In the genomic region with DNA sequence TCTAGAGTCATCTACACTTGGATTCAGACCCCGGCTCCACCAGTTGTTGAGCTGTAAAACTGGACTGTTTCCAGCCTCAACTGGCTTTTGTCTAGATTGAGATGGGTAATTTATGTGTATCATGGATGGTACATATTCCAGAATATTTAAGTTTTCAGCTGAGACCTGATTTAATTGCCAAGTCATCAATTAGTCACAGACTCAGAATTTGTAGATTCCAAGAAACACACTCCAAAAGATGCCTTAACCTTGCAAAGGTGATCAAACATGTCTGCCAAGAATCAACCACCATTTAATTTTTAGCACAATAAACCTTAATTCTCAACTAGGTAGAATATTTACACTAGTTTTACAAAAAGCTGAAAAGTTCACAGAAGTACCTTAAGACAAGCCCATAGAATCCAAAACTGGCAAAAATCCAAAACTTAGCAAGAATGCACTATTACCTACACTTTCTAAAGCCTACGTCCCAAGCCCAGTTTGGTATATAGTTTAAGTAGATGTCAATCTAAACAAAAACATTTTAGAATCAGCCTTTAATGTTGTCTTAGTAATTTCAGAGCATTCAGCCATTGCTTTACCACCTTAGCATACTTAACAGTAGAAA, we compare ENCODE assay signal across 11 cellular contexts. TPM values are rescaled to one million over a fixed set of nuclear protein-coding genes. Genes with fewer than 3 reads are reported as not detected.
A peak's percentile ranks its signal among the peaks of the same experiment; 100 is the strongest.
DNase-seq lines count a peak whose midpoint lies in the region; ATAC-seq, FAIRE-seq and TF ChIP-seq lines count a peak whose summit lies in the region.
"Had no signal": no experiment of that assay in that cellular context is flagged by ENCODE, and none has a peak within 500 bp of the region (broad histone marks: within the 10 kb centered on the region; RNA-seq: fewer than 3 reads in every experiment).

No MANE protein-coding gene starts in this region.

- H3K9ac ChIP-seq in GM12878 (ENCODE audit: control insufficient read depth, insufficient read depth, low read length) = peak overlapping the region; percentile 69; the same call in 1 of the 2 replicates

- peaks cover 82% of the 10 kb centered on the region for H3K79me2 ChIP-seq in GM12878 (ENCODE audit: control insufficient read depth, insufficient read depth, low read length)

- WGBS in GM12878 (ENCODE audit: insufficient coverage, insufficient replicate concordance, low lambda C conversion rate, missing lambda C conversion rate) = 87% methylated on average over 2 of the region's 2 CpGs

- intact Hi-C loops in GM12878 (cut with micrococcal nuclease; ENCODE audit: unreplicated experiment) = loop anchor here (2.0 to 5.0 kb wide), 3 partner anchors 17 to 170 kb away; partner anchors contain the start of gene SIAH1
- intact Hi-C loops in tibial artery (cut with DNase I; ENCODE audit: low total_unique reads) = no loop called here

- H3K4me3 ChIP-seq in GM12878 = no peak overlapping the region
- H3K4me3 ChIP-seq in neutrophil (ENCODE audit: low read depth in 1 of 2, low read length in 1 of 2) = no peak overlapping the region
- no peak overlapping the region for H3K4me3 ChIP-seq in tibial artery

- TF ChIP-seq EP300 in GM12878 (IDR thresholded peaks at IDR 0.05; ENCODE audit: borderline replicate concordance in 1 of 2, control insufficient read depth in 1 of 2, low read depth in 2 of 2, low read length in 2 of 2) = no peak

- SMC1A ChIA-PET in GM12878 (lab: Charles Lee; ENCODE audit: uncharacterized antibody, unreplicated experiment) = interaction anchor here (1.1 to 7.5 kb wide), 8 partner anchors 12 to 263 kb away, joined by 3 to 112 read pairs (median 5); partner anchors contain the start of gene SIAH1

- H3K36me3 ChIP-seq in GM12878 (ENCODE audit: control insufficient read depth in 2 of 2, insufficient read depth in 2 of 2, low read length in 1 of 2) (no peaks in the 10 kb centered on the region), neutrophil (no peaks in the 10 kb centered on the region), tibial artery (no peaks in the 10 kb centered on the region)

- DNase-seq in NCI-H82 (lab: John Stamatoyannopoulos, UW) (peak; percentile 11), NCI-H82 treated with DMSO at 0.1 percent for 48 hours (lab: John Stamatoyannopoulos, UW; ENCODE audit: unreplicated experiment) (no peak), M059J (ENCODE audit: low read depth) (peak; percentile 11), GM12878 (ENCODE audit: low read depth, low spot score) (no peak), tibial artery (no peak), DMS114 treated with DMSO at 0.1 percent for 48 hours (lab: John Stamatoyannopoulos, UW; ENCODE audit: unreplicated experiment) (no peak)
- DNase-seq: 8988T; stimulated activated naive CD4-positive, alpha-beta T cell had no signal

- H3K27me3 ChIP-seq in GM12878 (replicated peaks in 1 of 2; ENCODE audit: control insufficient read depth in 2 of 2, insufficient read depth in 2 of 2, low read length in 1 of 2) (no peaks in the 10 kb centered on the region), neutrophil (no peaks in the 10 kb centered on the region), tibial artery (no peaks in the 10 kb centered on the region)

- no peak for FAIRE-seq in GM12878 (lab: Jason Lieb, UNC)
- FAIRE-seq: endometrium had no signal

- in situ Hi-C loops in GM12878 (cut with MboI) = no loop called here

- no peak overlapping the region for H2AFZ ChIP-seq in GM12878 (ENCODE audit: control insufficient read depth, low read depth, low read length)

- no peaks in the 10 kb centered on the region for H4K20me1 ChIP-seq in GM12878 (ENCODE audit: control insufficient read depth, insufficient read depth)

- no peak for TF ChIP-seq POLR2A in GM12878 (IDR thresholded peaks at IDR 0.05; ENCODE audit: low read depth, low read length)

- POLR2A ChIA-PET in GM12878 (lab: Charles Lee) = interaction anchor here (0.7 to 2.6 kb wide), 5 partner anchors 10 to 64 kb away, joined by 4 to 9 read pairs (median 6); partner anchors contain the start of gene SIAH1

- RAD21 ChIA-PET in GM12878 (lab: Charles Lee; ENCODE audit: unreplicated experiment) = interaction anchor here (0.9 to 4.5 kb wide), 4 partner anchors 12 to 90 kb away, joined by 4 to 30 read pairs (median 15); partner anchors contain the start of gene SIAH1

- CTCF ChIA-PET in GM12878 (lab: Yijun Ruan, JAX) = interaction anchor here (0.9 to 3.8 kb wide), 9 partner anchors 8 to 256 kb away, joined by 3 to 14 read pairs (median 4); no protein-coding TSS in a partner anchor

- peak overlapping the region; percentile 30; the same call in 1 of the 2 replicates for H3K4me2 ChIP-seq in GM12878 (ENCODE audit: control insufficient read depth, insufficient read depth)

- peak overlapping the region; percentile 90 for H3K27ac ChIP-seq in GM12878 (ENCODE audit: control insufficient read depth, insufficient read depth)
- H3K27ac ChIP-seq in neutrophil = peak overlapping the region; percentile 86
- no peak overlapping the region for H3K27ac ChIP-seq in tibial artery

- BruUV-seq in GM12878 (replicated peaks; lab: Mats Ljungman, UMichigan) = no TSS peak

- no peaks in the 10 kb centered on the region for H3K9me3 ChIP-seq in GM12878 (replicated peaks; ENCODE audit: control insufficient read depth, insufficient read depth, low read length)
- H3K9me3 ChIP-seq in neutrophil = no peaks in the 10 kb centered on the region
- no peaks in the 10 kb centered on the region for H3K9me3 ChIP-seq in tibial artery

- no peak for TF ChIP-seq RAD21 in GM12878 (IDR thresholded peaks at IDR 0.05; ENCODE audit: insufficient read depth, low read depth, low read length)

- TF ChIP-seq CTCF in GM12878 (IDR thresholded peaks at IDR 0.05 in 2 of 3, conservative IDR thresholded peaks at IDR 0.05 in 1 of 3; ENCODE audit: control insufficient read depth in 2 of 3, extremely low read depth in 1 of 3, insufficient read depth in 1 of 3, low read depth in 3 of 3, low read length in 3 of 3) (no peak), neutrophil (IDR thresholded peaks at IDR 0.05) (no peak), tibial artery (IDR thresholded peaks at IDR 0.05) (no peak)

- ATAC-seq in GM12878 (no peak), GM18498 (IDR thresholded peaks at IDR 0.05; ENCODE audit: unreplicated experiment) (no peak)

- H3K4me1 ChIP-seq in GM12878 (ENCODE audit: control insufficient read depth, insufficient read depth, low read length) (peaks cover 12% of the 10 kb centered on the region), neutrophil (ENCODE audit: control insufficient read depth in 1 of 2, insufficient read depth in 1 of 2, low read depth in 1 of 2, low read length in 1 of 2) (peaks cover 27 to 29% of the 10 kb centered on the region in 2 experiments), tibial artery (peaks cover 0 to 74% (median 23%) of the 10 kb centered on the region in 4 donors)

TF ChIP-seq in GM12878, 131 proteins besides CTCF, POLR2A, EP300 and RAD21 (continues in another document):
- TF ChIP-seq HDAC6 (IDR thresholded peaks at IDR 0.05; ENCODE audit: unreplicated experiment) = no peak
- no peak for TF ChIP-seq PML (IDR thresholded peaks at IDR 0.05; ENCODE audit: low read length)
- no peak for TF ChIP-seq SUZ12 (IDR thresholded peaks at IDR 0.05; ENCODE audit: unreplicated experiment)
- TF ChIP-seq, protein P1, sequence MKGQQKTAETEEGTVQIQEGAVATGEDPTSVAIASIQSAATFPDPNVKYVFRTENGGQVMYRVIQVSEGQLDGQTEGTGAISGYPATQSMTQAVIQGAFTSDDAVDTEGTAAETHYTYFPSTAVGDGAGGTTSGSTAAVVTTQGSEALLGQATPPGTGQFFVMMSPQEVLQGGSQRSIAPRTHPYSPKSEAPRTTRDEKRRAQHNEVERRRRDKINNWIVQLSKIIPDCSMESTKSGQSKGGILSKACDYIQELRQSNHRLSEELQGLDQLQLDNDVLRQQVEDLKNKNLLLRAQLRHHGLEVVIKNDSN (IDR thresholded peaks at IDR 0.05; ENCODE audit: borderline replicate concordance, extremely low read length, insufficient read depth, low read depth, low read length) = no peak
- no peak for TF ChIP-seq RB1 (IDR thresholded peaks at IDR 0.05; ENCODE audit: borderline replicate concordance)
- TF ChIP-seq NFIC (IDR thresholded peaks at IDR 0.05; ENCODE audit: low read depth, low read length) = no peak
- no peak for TF ChIP-seq PAX8 (IDR thresholded peaks at IDR 0.05)
- no peak for TF ChIP-seq MEF2A (IDR thresholded peaks at IDR 0.05; ENCODE audit: insufficient read depth, low read depth, low read length)
- no peak for TF ChIP-seq RAD51 (IDR thresholded peaks at IDR 0.05)
- TF ChIP-seq SRF (IDR thresholded peaks at IDR 0.05; ENCODE audit: low read depth in 2 of 2, low read length in 2 of 2) = no peak
- TF ChIP-seq RCOR1 (conservative IDR thresholded peaks at IDR 0.05; ENCODE audit: low read depth, low read length) = no peak
- no peak for TF ChIP-seq CBX5 (IDR thresholded peaks at IDR 0.05; ENCODE audit: low read depth)
- no peak for TF ChIP-seq MXI1 (IDR thresholded peaks at IDR 0.05; ENCODE audit: low read depth, low read length)

RNA-seq across cellular contexts. Expression of gene SIAH1, which starts 17.7 kb away (rescaled TPM):
- 27.0 and 28.8 TPM in 2 replicates for total RNA-seq in M059J (2014; rRNA removed; shearing (Covaris generic))
- total RNA-seq in GM12878 (2013; cell fraction: nucleolus; rRNA removed) = 68.3 and 70.9 TPM in 2 replicates
- total RNA-seq in GM12878 (2014; rRNA removed) (15.8 and 20.7 TPM in 2 replicates), GM12878 (2014; rRNA removed; fragmentation: Illumina TruSeq; extraction: Trizol) (14.0 and 14.8 TPM in 2 replicates), GM12878 (2021) (12.4 and 14.0 TPM in 2 replicates)
- 9.1 TPM for polyA plus RNA-seq in GM12878 (2011; ENCODE audit: low read depth)
- polyA plus RNA-seq in GM12878 (2011; rRNA removed) (14.8 and 16.6 TPM in 2 replicates), GM12878 (2014; fragmentation: Illumina TruSeq; extraction: Trizol) (12.7 and 15.7 TPM in 2 replicates), GM12878 (2014; fragmentation: Nextera tagmentation; extraction: Ambion mirVana) (1 to 10 TPM; 5.1 to 6.4 TPM), GM12878 (2014; rRNA removed) (10.8 and 13.4 TPM in 2 replicates), GM12878 (2016; fragmentation: Nextera tagmentation; extraction: Ambion mirVana) (10 to 100 TPM; 13.7 to 21.1 TPM)
- polyA plus RNA-seq in GM12878 (2011; cell fraction: cytosol; rRNA removed) = 11.3 and 12.5 TPM in 2 replicates
- polyA plus RNA-seq in GM12878 (2011; cell fraction: nucleus; rRNA removed) = 11.8 and 14.3 TPM in 2 replicates
- 11.7 and 12.2 TPM in 2 replicates for polyA plus RNA-seq in GM12878 (2012)
- 23.6 and 25.3 TPM in 2 replicates for polyA minus RNA-seq in GM12878 (2011; rRNA and poly(A)+ RNA removed)
- 12.0 and 12.3 TPM in 2 replicates for polyA minus RNA-seq in GM12878 (2011; cell fraction: cytosol; rRNA and poly(A)+ RNA removed)
- polyA minus RNA-seq in GM12878 (2011; cell fraction: nucleus; rRNA and poly(A)+ RNA removed) = 14.3 and 29.7 TPM in 2 replicates

Comparison
In these comparisons a context has a peak if more than half of its experiments do, and no peak if none do; other contexts are left out.
1. DNase-seq: peak in NCI-H82 (single experiment) and M059J (single experiment); none in NCI-H82 treated with DMSO at 0.1 percent for 48 hours (single experiment), GM12878 (single experiment), tibial artery (0 of 2) and DMS114 treated with DMSO at 0.1 percent for 48 hours (single experiment).
2. H3K27ac ChIP-seq: peak in GM12878 (single experiment) and neutrophil (single experiment); none in tibial artery (0 of 2).